ENCODE assay signal across 8 cellular contexts in genomic region chr20:17967595-17968365, GRCh38. TPM values are rescaled to one million over a fixed set of nuclear protein-coding genes. Genes with fewer than 3 reads are reported as not detected.
DNase-seq lines count a peak whose midpoint lies in the region; ATAC-seq, FAIRE-seq and TF ChIP-seq lines count a peak whose summit lies in the region.

No MANE protein-coding gene starts in this region.

- TF ChIP-seq POLR2A in endothelial cell of umbilical vein (IDR thresholded peaks at IDR 0.05; ENCODE audit: low read depth, low read length) = no peak

- peaks cover 12% of the 10 kb centered on the region for H4K20me1 ChIP-seq in endothelial cell of umbilical vein (replicated peaks; ENCODE audit: control insufficient read depth, extremely low read depth, insufficient read depth, low read length)

- peak; percentile 68 for DNase-seq in activated CD4-positive, alpha-beta T cell treated with anti-CD3 and anti-CD28 coated beads, Interleukin-2, amount 10 ng/mL, durations not matched to agents 24 days and 14 days
- DNase-seq in activated CD4-positive, alpha-beta T cell treated with anti-CD3 and anti-CD28 coated beads, Interleukin-2, amount 50 U/mL, for 1 hour = no peak
- DNase-seq in endothelial cell of umbilical vein (ENCODE audit: low read depth, low spot score) (peak; percentile 57), posterior vena cava (ENCODE audit: low spot score) (no peak)
- peak in 6 of 9 donors; percentile 5 to 20 (median 11) for DNase-seq in naive thymus-derived CD4-positive, alpha-beta T cell

- H3K4me3 Mint-ChIP-seq in activated CD4-positive, alpha-beta T cell treated with anti-CD3 and anti-CD28 coated beads, Interleukin-2, amount 10 ng/mL, durations not matched to agents 24 days and 14 days = peak overlapping the region; percentile 96
- H3K4me3 Mint-ChIP-seq in T-helper 1 cell treated with Interleukin-12 subunit alpha and Interleukin-12 subunit beta and Interleukin-4 antibody, amounts not matched to agents 30 μg/mL and 1 μg/mL, for 36 hours = peak overlapping the region; percentile 93
- peak overlapping the region; percentile 83 to 97 (median 92) for H3K4me3 Mint-ChIP-seq in naive thymus-derived CD4-positive, alpha-beta T cell

- dilution Hi-C loops in endothelial cell of umbilical vein (cut with MboI; ENCODE audit: extremely low pct_ligation_motif_present, low sequenced_read_pairs) = no loop called here

- H3K9me3 Mint-ChIP-seq in activated CD4-positive, alpha-beta T cell treated with anti-CD3 and anti-CD28 coated beads, Interleukin-2, amount 10 ng/mL, durations not matched to agents 24 days and 14 days = no peaks in the 10 kb centered on the region
- no peaks in the 10 kb centered on the region for H3K9me3 Mint-ChIP-seq in T-helper 1 cell treated with Interleukin-12 subunit alpha and Interleukin-12 subunit beta and Interleukin-4 antibody, amounts not matched to agents 30 μg/mL and 1 μg/mL, for 36 hours
- peaks cover 0 to 2% (median 0%) of the 10 kb centered on the region in 11 donors for H3K9me3 Mint-ChIP-seq in naive thymus-derived CD4-positive, alpha-beta T cell

- no peaks in the 10 kb centered on the region for H3K27me3 ChIP-seq in endothelial cell of umbilical vein (ENCODE audit: control insufficient read depth in 2 of 2, insufficient read depth in 2 of 2, low read length in 2 of 2)
- no peaks in the 10 kb centered on the region for H3K27me3 ChIP-seq in naive thymus-derived CD4-positive, alpha-beta T cell (ENCODE audit: control insufficient read depth in 2 of 2, insufficient read depth in 2 of 2, low read length in 2 of 2)

- peak overlapping the region; percentile 85 for H3K27ac Mint-ChIP-seq in activated CD4-positive, alpha-beta T cell treated with anti-CD3 and anti-CD28 coated beads, Interleukin-2, amount 10 ng/mL, durations not matched to agents 24 days and 14 days
- peak overlapping the region; percentile 90 for H3K27ac Mint-ChIP-seq in T-helper 1 cell treated with Interleukin-12 subunit alpha and Interleukin-12 subunit beta and Interleukin-4 antibody, amounts not matched to agents 30 μg/mL and 1 μg/mL, for 36 hours
- H3K27ac Mint-ChIP-seq in naive thymus-derived CD4-positive, alpha-beta T cell = peak overlapping the region; percentile 80 to 98 (median 93)

- no peak overlapping the region for H2AFZ ChIP-seq in endothelial cell of umbilical vein (ENCODE audit: low read depth, low read length)

- H3K4me1 Mint-ChIP-seq in activated CD4-positive, alpha-beta T cell treated with anti-CD3 and anti-CD28 coated beads, Interleukin-2, amount 10 ng/mL, durations not matched to agents 24 days and 14 days = peaks cover 52% of the 10 kb centered on the region
- H3K4me1 Mint-ChIP-seq in T-helper 1 cell treated with Interleukin-12 subunit alpha and Interleukin-12 subunit beta and Interleukin-4 antibody, amounts not matched to agents 30 μg/mL and 1 μg/mL, for 36 hours (ENCODE audit: low read depth) = peaks cover 58% of the 10 kb centered on the region
- H3K4me1 Mint-ChIP-seq in naive thymus-derived CD4-positive, alpha-beta T cell = peaks cover 58 to 78% (median 73%) of the 10 kb centered on the region in 7 donors

- H3K4me1 ChIP-seq in endothelial cell of umbilical vein (ENCODE audit: control insufficient read depth, extremely low read depth, insufficient read depth, low read length) = peaks cover 65% of the 10 kb centered on the region
- H3K4me1 ChIP-seq in naive thymus-derived CD4-positive, alpha-beta T cell (ENCODE audit: control insufficient read depth in 2 of 2, insufficient read depth in 2 of 2, low read length in 2 of 2) = peaks cover 57 to 59% of the 10 kb centered on the region in 2 donors

- no peak for TF ChIP-seq CTCF in endothelial cell of umbilical vein (IDR thresholded peaks at IDR 0.05; ENCODE audit: extremely low read depth in 1 of 2, insufficient read depth in 1 of 2, low read depth in 1 of 2, low read length in 2 of 2)

- no peaks in the 10 kb centered on the region for H3K27me3 Mint-ChIP-seq in activated CD4-positive, alpha-beta T cell treated with anti-CD3 and anti-CD28 coated beads, Interleukin-2, amount 10 ng/mL, durations not matched to agents 24 days and 14 days
- H3K27me3 Mint-ChIP-seq in T-helper 1 cell treated with Interleukin-12 subunit alpha and Interleukin-12 subunit beta and Interleukin-4 antibody, amounts not matched to agents 30 μg/mL and 1 μg/mL, for 36 hours (ENCODE audit: low read depth) = no peaks in the 10 kb centered on the region
- no peaks in the 10 kb centered on the region for H3K27me3 Mint-ChIP-seq in naive thymus-derived CD4-positive, alpha-beta T cell

- POLR2A ChIA-PET in endothelial cell of umbilical vein (lab: Charles Lee) = interaction anchor here (0.6 to 1.4 kb wide), 6 partner anchors 9 to 301 kb away, joined by 3 to 5 read pairs (median 4); partner anchors contain the start of gene RRBP1
- POLR2A ChIA-PET in naive thymus-derived CD4-positive, alpha-beta T cell (lab: Charles Lee) = interaction anchor here (0.7 to 2.4 kb wide), 10 partner anchors 9 to 540 kb away, joined by 3 to 16 read pairs (median 4); partner anchors contain the start of genes DZANK1, POLR3F, RRBP1 and SEC23B

- H3K9me1 ChIP-seq in endothelial cell of umbilical vein (replicated peaks; ENCODE audit: control insufficient read depth, extremely low read depth, insufficient read depth, low read length) = no peaks in the 10 kb centered on the region

- H3K27ac ChIP-seq in endothelial cell of umbilical vein (ENCODE audit: insufficient read depth, low read depth, low read length) = peak overlapping the region; percentile 92
- H3K27ac ChIP-seq in naive thymus-derived CD4-positive, alpha-beta T cell (ENCODE audit: low read depth, low read length) = peak overlapping the region; percentile 96

- intact Hi-C loops in activated CD4-positive, alpha-beta T cell treated with anti-CD3 and anti-CD28 coated beads, Interleukin-2, amount 10 ng/mL, durations not matched to agents 24 days and 14 days (cut with micrococcal nuclease) = loop anchor here (1.0 to 10.0 kb wide), 5 partner anchors 407 to 619 kb away; partner anchors contain the start of genes BFSP1 and SEC23B
- intact Hi-C loops in endothelial cell of umbilical vein (cut with micrococcal nuclease) (loop anchor here (1.0 to 10.0 kb wide), 2 partner anchors 9 to 167 kb away; partner anchors contain the start of genes KAT14 and PET117), posterior vena cava (cut with DNase I) (no loop called here)
- intact Hi-C loops in naive thymus-derived CD4-positive, alpha-beta T cell (cut with micrococcal nuclease) = loop anchor here (1.0 to 10.0 kb wide), 16 partner anchors 21 to 1395 kb away; partner anchors contain the start of genes KAT14 (in 2 of the 2), KIF16B (in 2 of the 2), PET117 (in 2 of the 2) and SEC23B (in 2 of the 2)

- BruUV-seq in endothelial cell of umbilical vein (replicated peaks; lab: Mats Ljungman, UMichigan) = TSS peak; percentile 35

- CTCF ChIA-PET in endothelial cell of umbilical vein (lab: Charles Lee) = interaction anchor here (0.7 to 7.7 kb wide), 9 partner anchors 10 to 301 kb away, joined by 3 to 104 read pairs (median 7); partner anchors contain the start of gene RRBP1
- CTCF ChIA-PET in naive thymus-derived CD4-positive, alpha-beta T cell (lab: Charles Lee) = interaction anchor here (0.8 to 3.0 kb wide), 5 partner anchors 12 to 398 kb away, joined by 3 to 18 read pairs (median 5); partner anchors contain the start of gene DSTN

- FAIRE-seq in endothelial cell of umbilical vein (lab: Jason Lieb, UNC) = peak; percentile 4

- peak overlapping the region; percentile 97 for H3K9ac ChIP-seq in endothelial cell of umbilical vein (replicated peaks; ENCODE audit: extremely low read depth, insufficient read depth, low read length)

- peak; percentile 10 for ATAC-seq in HG03196 (IDR thresholded peaks at IDR 0.05; ENCODE audit: unreplicated experiment)
- no peak for ATAC-seq in naive thymus-derived CD4-positive, alpha-beta T cell
- no peak for ATAC-seq in GM18873 (IDR thresholded peaks at IDR 0.05; ENCODE audit: low FRiP score, unreplicated experiment)

- H3K9me3 ChIP-seq in endothelial cell of umbilical vein (replicated peaks; ENCODE audit: control insufficient read depth, insufficient read depth, low read length) = no peaks in the 10 kb centered on the region
- no peaks in the 10 kb centered on the region for H3K9me3 ChIP-seq in naive thymus-derived CD4-positive, alpha-beta T cell (ENCODE audit: control insufficient read depth in 2 of 3, low read length in 3 of 3)

- peak overlapping the region; percentile 97 for H3K4me2 ChIP-seq in endothelial cell of umbilical vein (ENCODE audit: insufficient read depth, low read length)

- H3K36me3 ChIP-seq in endothelial cell of umbilical vein (ENCODE audit: control insufficient read depth in 2 of 2, extremely low read depth in 1 of 2, insufficient read depth in 2 of 2, low read length in 2 of 2) = no peaks in the 10 kb centered on the region
- H3K36me3 ChIP-seq in naive thymus-derived CD4-positive, alpha-beta T cell (ENCODE audit: control insufficient read depth in 2 of 3, insufficient read depth in 3 of 3, low read length in 3 of 3) = no peaks in the 10 kb centered on the region

- peaks cover 84% of the 10 kb centered on the region for H3K79me2 ChIP-seq in endothelial cell of umbilical vein (ENCODE audit: control insufficient read depth, insufficient read depth, low read length)

- H3K36me3 Mint-ChIP-seq in activated CD4-positive, alpha-beta T cell treated with anti-CD3 and anti-CD28 coated beads, Interleukin-2, amount 10 ng/mL, durations not matched to agents 24 days and 14 days (ENCODE audit: low read depth) = peaks cover 65% of the 10 kb centered on the region
- peaks cover 63% of the 10 kb centered on the region for H3K36me3 Mint-ChIP-seq in T-helper 1 cell treated with Interleukin-12 subunit alpha and Interleukin-12 subunit beta and Interleukin-4 antibody, amounts not matched to agents 30 μg/mL and 1 μg/mL, for 36 hours (ENCODE audit: low read depth)
- peaks cover 0 to 53% (median 6%) of the 10 kb centered on the region in 5 donors for H3K36me3 Mint-ChIP-seq in naive thymus-derived CD4-positive, alpha-beta T cell

- H3K4me3 ChIP-seq in endothelial cell of umbilical vein (replicated peaks in 1 of 3; ENCODE audit: insufficient read depth in 1 of 3, low read depth in 1 of 3, low read length in 3 of 3) = peak overlapping the region; percentile 76 to 97 (median 97)
- H3K4me3 ChIP-seq in naive thymus-derived CD4-positive, alpha-beta T cell (ENCODE audit: low read length) = peak overlapping the region; percentile 91

RNA-seq across cellular contexts. Expression of gene SNX5, which starts 0.8 kb away (rescaled TPM):
- total RNA-seq in activated CD4-positive, alpha-beta T cell treated with anti-CD3 and anti-CD28 coated beads, Interleukin-2, amount 10 ng/mL, durations not matched to agents 24 days and 14 days = 230 and 240 TPM in 2 replicates
- total RNA-seq in endothelial cell of umbilical vein (109 and 121 TPM in 2 replicates), posterior vena cava (10 to 100 TPM; 44.4 to 44.7 TPM)
- polyA plus RNA-seq in endothelial cell of umbilical vein = 76.2 and 77.2 TPM in 2 replicates
- 79.8 and 86.5 TPM in 2 replicates for polyA plus RNA-seq in endothelial cell of umbilical vein (2011; cell fraction: cytosol; rRNA removed)
- polyA plus RNA-seq in endothelial cell of umbilical vein (2011; cell fraction: nucleus; rRNA removed) = 182 and 225 TPM in 2 replicates
- 121 and 140 TPM in 2 replicates for polyA plus RNA-seq in endothelial cell of umbilical vein (2012)
- 72.3 and 84.8 TPM in 2 replicates for polyA minus RNA-seq in endothelial cell of umbilical vein
- 55.6 TPM for polyA minus RNA-seq in endothelial cell of umbilical vein (2011; cell fraction: cytosol; rRNA and poly(A)+ RNA removed)
- 144 and 189 TPM in 2 replicates for polyA minus RNA-seq in endothelial cell of umbilical vein (2011; cell fraction: nucleus; rRNA and poly(A)+ RNA removed)
- total RNA-seq in naive thymus-derived CD4-positive, alpha-beta T cell = 100 to 1,000 TPM in 1 of 5 experiments, 10 to 100 TPM in 4; 41.4 to 148 (median 61.9) TPM
- polyA plus RNA-seq in naive thymus-derived CD4-positive, alpha-beta T cell = 10 to 100 TPM; 40.2 to 68.0 TPM

RNA-seq across cellular contexts. Expression of gene MGME1, which starts 1.0 kb away (rescaled TPM):
- 32.7 and 34.3 TPM in 2 replicates for total RNA-seq in activated CD4-positive, alpha-beta T cell treated with anti-CD3 and anti-CD28 coated beads, Interleukin-2, amount 10 ng/mL, durations not matched to agents 24 days and 14 days
- 18.0 and 26.2 TPM in 2 replicates for total RNA-seq in endothelial cell of umbilical vein
- 7.8 and 8.9 TPM in 2 replicates for polyA plus RNA-seq in endothelial cell of umbilical vein
- polyA plus RNA-seq in endothelial cell of umbilical vein (2011; cell fraction: cytosol; rRNA removed) = 11.2 and 11.7 TPM in 2 replicates
- polyA plus RNA-seq in endothelial cell of umbilical vein (2011; cell fraction: nucleus; rRNA removed) = 17.7 and 21.9 TPM in 2 replicates
- 10.4 and 18.0 TPM in 2 replicates for polyA plus RNA-seq in endothelial cell of umbilical vein (2012)
- polyA minus RNA-seq in endothelial cell of umbilical vein = 10.5 and 14.1 TPM in 2 replicates
- polyA minus RNA-seq in endothelial cell of umbilical vein (2011; cell fraction: cytosol; rRNA and poly(A)+ RNA removed) = 18.0 TPM
- polyA minus RNA-seq in endothelial cell of umbilical vein (2011; cell fraction: nucleus; rRNA and poly(A)+ RNA removed) = 13.2 and 15.8 TPM in 2 replicates
- total RNA-seq in naive thymus-derived CD4-positive, alpha-beta T cell = 10 to 100 TPM in 4 of 5 experiments, 1 to 10 TPM in 1; 4.9 to 41.0 (median 13.1) TPM
- 10 to 100 TPM in 1 of 2 donors, 1 to 10 TPM in 1; 5.4 to 13.3 TPM for polyA plus RNA-seq in naive thymus-derived CD4-positive, alpha-beta T cell
- 1 to 10 TPM; 7.5 to 9.0 TPM for total RNA-seq in posterior vena cava

Comparison
In these comparisons a context has a peak if more than half of its experiments do, and no peak if none do; other contexts are left out.
1. DNase-seq: peak in activated CD4-positive, alpha-beta T cell treated with anti-CD3 and anti-CD28 coated beads, Interleukin-2, amount 10 ng/mL, durations not matched to agents 24 days and 14 days (single experiment), endothelial cell of umbilical vein (single experiment) and naive thymus-derived CD4-positive, alpha-beta T cell (6 of 9); none in activated CD4-positive, alpha-beta T cell treated with anti-CD3 and anti-CD28 coated beads, Interleukin-2, amount 50 U/mL, for 1 hour (single experiment) and posterior vena cava (single experiment).
2. intact Hi-C loops: an anchor here in activated CD4-positive, alpha-beta T cell treated with anti-CD3 and anti-CD28 coated beads, Interleukin-2, amount 10 ng/mL, durations not matched to agents 24 days and 14 days (1.0 to 10.0 kb wide), endothelial cell of umbilical vein (1.0 to 10.0 kb wide) and naive thymus-derived CD4-positive, alpha-beta T cell (1.0 to 10.0 kb wide); none called in posterior vena cava.
3. Peak in every context shown above with its lines, with median percentiles within 50 percentile points of each other: H3K27ac Mint-ChIP-seq and H3K4me3 Mint-ChIP-seq.